ENCODE assay signal across 1 cellular context in the genomic region with DNA sequence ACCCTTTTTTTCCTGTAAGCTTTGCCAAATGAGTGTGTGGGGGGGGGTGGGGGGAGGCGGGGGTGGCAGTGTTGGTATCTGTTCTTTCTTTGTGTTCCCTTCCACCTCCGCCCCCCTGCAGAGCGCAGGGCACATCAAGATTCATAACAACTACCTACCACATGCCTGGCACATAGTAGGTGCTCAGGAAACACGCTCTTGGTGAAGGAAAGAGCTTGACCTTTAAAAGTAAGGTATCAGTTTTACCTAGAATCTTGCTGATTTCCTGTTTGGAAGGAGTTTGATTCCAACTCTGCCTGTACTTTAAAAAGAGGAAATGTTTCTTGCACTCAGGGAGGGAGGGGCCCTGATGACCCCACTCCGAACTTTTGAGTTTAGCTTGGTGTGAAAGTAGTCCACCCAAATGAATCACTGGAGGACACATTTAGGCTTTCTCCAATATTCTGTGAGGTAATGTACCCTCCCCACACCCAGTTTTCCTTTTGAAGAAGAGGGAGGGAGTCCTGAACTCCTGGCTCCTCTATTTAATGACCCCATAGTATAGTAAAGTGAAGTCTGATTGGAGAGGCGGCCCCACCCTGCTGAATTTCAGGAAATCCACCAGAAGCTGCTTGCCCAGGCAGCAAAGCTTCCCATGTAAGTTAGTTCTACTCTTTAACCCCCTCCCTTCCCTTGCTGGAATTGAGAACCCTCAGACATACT.
TF ChIP-seq lines count a peak whose summit lies in the region.

No MANE protein-coding gene starts in this region.

TF ChIP-seq in H1, 55 proteins besides CTCF, POLR2A, EP300 and RAD21:
- TF ChIP-seq EGR1 (IDR thresholded peaks at IDR 0.05; ENCODE audit: borderline replicate concordance, low read depth, low read length), result no peak
- no peak for TF ChIP-seq TBP (IDR thresholded peaks at IDR 0.05; ENCODE audit: low read depth, low read length)
- TF ChIP-seq SIRT6 (IDR thresholded peaks at IDR 0.05; ENCODE audit: low read length), result no peak
- TF ChIP-seq CTBP2 (IDR thresholded peaks at IDR 0.05; ENCODE audit: borderline replicate concordance, insufficient read depth, insufficient read length, low read length), result no peak
- no peak for TF ChIP-seq POLR2AphosphoS5 (IDR thresholded peaks at IDR 0.05; ENCODE audit: low read depth, low read length)
- no peak for TF ChIP-seq CREB1 (IDR thresholded peaks at IDR 0.05)
- TF ChIP-seq SAP30 (IDR thresholded peaks at IDR 0.05; ENCODE audit: insufficient read depth, insufficient replicate concordance, low read length), result no peak
- TF ChIP-seq CEBPB (IDR thresholded peaks at IDR 0.05; ENCODE audit: low read depth, low read length), result no peak
- no peak for TF ChIP-seq SP4 (IDR thresholded peaks at IDR 0.05; ENCODE audit: low read length)
- TF ChIP-seq KDM4A (IDR thresholded peaks at IDR 0.05; ENCODE audit: low read depth, low read length, severe bottlenecking), result no peak
- no peak for TF ChIP-seq TEAD4 (IDR thresholded peaks at IDR 0.05; ENCODE audit: low read depth, low read length)
- no peak for TF ChIP-seq RNF2 (IDR thresholded peaks at IDR 0.05; ENCODE audit: borderline replicate concordance, low read depth, low read length, missing control alignments, poor library complexity, severe bottlenecking)
- TF ChIP-seq JUN (IDR thresholded peaks at IDR 0.05; ENCODE audit: low read depth, low read length), result no peak
- TF ChIP-seq BCL11A (IDR thresholded peaks at IDR 0.05; ENCODE audit: low read depth in 2 of 2, low read length in 2 of 2), result no peak
- TF ChIP-seq, protein P1, sequence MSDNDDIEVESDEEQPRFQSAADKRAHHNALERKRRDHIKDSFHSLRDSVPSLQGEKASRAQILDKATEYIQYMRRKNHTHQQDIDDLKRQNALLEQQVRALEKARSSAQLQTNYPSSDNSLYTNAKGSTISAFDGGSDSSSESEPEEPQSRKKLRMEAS (IDR thresholded peaks at IDR 0.05), result no peak
